1 cellular context compared by ENCODE assay signal in genomic region chr21:35606136-35606535, GRCh38.
TF ChIP-seq lines count a peak whose summit lies in the region.

No MANE protein-coding gene starts in this region.

TF ChIP-seq in SK-N-SH, 30 proteins besides CTCF, POLR2A, EP300 and RAD21 (continued from another document):
- TF ChIP-seq REST (IDR thresholded peaks at IDR 0.05; ENCODE audit: low read depth, low read length) (no peak), GABPA (IDR thresholded peaks at IDR 0.05; ENCODE audit: low read depth) (no peak)
